ENCODE assay signal across 18 cellular contexts in the genomic region with DNA sequence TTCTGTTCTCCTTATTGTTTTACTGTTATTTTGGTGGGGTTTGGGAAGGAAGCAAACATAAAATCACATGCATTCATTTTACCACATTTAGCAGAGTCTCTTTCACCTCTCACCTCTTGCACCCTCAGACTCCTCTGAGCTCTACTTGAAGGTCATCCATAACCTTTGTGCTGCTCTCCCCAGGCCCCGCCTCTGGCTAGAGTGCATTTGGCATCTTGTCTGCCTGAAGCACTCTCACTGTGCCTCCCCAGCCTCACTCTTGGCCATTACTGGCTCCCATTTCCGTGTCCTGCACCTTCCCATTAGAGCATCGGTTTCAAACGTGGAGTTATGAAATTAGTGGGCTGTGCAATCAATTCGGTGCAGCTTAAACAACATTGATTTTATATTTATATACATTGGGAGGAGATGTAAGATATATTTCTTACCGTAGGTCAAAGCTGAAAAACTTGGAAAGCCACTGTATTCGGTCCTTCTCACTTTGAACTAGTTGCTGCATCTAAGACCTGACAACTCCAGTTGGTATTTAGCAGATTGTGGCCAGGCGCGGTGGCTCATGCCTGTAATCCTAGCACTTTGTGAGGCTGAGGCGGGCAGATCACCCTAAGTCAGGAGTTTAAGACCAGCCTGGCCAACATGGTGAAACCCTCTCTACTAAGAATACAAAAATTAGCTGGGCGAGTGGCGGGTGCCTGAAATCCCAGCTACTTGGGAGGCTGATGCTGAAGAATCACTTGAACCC. TPM values are rescaled to one million over a fixed set of nuclear protein-coding genes. Genes with fewer than 3 reads are reported as not detected.
A peak's percentile ranks its signal among the peaks of the same experiment; 100 is the strongest.
DNase-seq lines count a peak whose midpoint lies in the region; ATAC-seq and TF ChIP-seq lines count a peak whose summit lies in the region.
"Had no signal": no experiment of that assay in that cellular context is flagged by ENCODE, and none has a peak within 500 bp of the region (broad histone marks: within the 10 kb centered on the region; RNA-seq: fewer than 3 reads in every experiment).

No MANE protein-coding gene starts in this region.

- intact Hi-C loops in sigmoid colon (cut with DNase I), result no loop called here
- intact Hi-C loops in CD14-positive monocyte (cut with micrococcal nuclease), result no loop called here
- intact Hi-C loops in natural killer cell (cut with micrococcal nuclease), result no loop called here

- TF ChIP-seq CTCF in Loucy (conservative IDR thresholded peaks at IDR 0.05; ENCODE audit: low read length) (no peak), sigmoid colon (IDR thresholded peaks at IDR 0.05) (no peak), CD14-positive monocyte (IDR thresholded peaks at IDR 0.05) (no peak), natural killer cell (IDR thresholded peaks at IDR 0.05) (no peak)

- DNase-seq in activated naive CD8-positive, alpha-beta T cell treated with anti-CD3 and anti-CD28 coated beads for 36 hours, result no peak
- DNase-seq in sigmoid colon (peak; percentile 26), CD14-positive monocyte (ENCODE audit: low spot score) (no peak), natural killer cell (no peak)
- DNase-seq: cortex of kidney; DMS79; left lung; NCI-H2171; psoas muscle; small intestine; stimulated activated CD4-positive, alpha-beta T cell treated with anti-CD3 and anti-CD28 coated beads, Interleukin-2, amount 100 ng/mL, for 48 hours; T1000 had no signal

- H3K27ac Mint-ChIP-seq in activated naive CD8-positive, alpha-beta T cell treated with anti-CD3 and anti-CD28 coated beads for 36 hours, result peak overlapping the region; percentile 44
- H3K27ac Mint-ChIP-seq in CD14-positive monocyte (no peak overlapping the region), natural killer cell (peak overlapping the region in 1 of 2 donors; percentile 86)

- no peaks in the 10 kb centered on the region for H3K79me2 ChIP-seq in Loucy (ENCODE audit: insufficient read depth, low read length)

- no peak for TF ChIP-seq EP300 in sigmoid colon (IDR thresholded peaks at IDR 0.05)

- peak overlapping the region; percentile 65 for H3K4me2 ChIP-seq in Loucy (ENCODE audit: low read depth, low read length, poor library complexity, severe bottlenecking)

- H3K27me3 Mint-ChIP-seq in activated naive CD8-positive, alpha-beta T cell treated with anti-CD3 and anti-CD28 coated beads for 36 hours, result no peaks in the 10 kb centered on the region
- peaks cover 3 to 19% (median 16%) of the 10 kb centered on the region in 3 donors for H3K27me3 Mint-ChIP-seq in CD14-positive monocyte (ENCODE audit: low read depth in 3 of 3)
- H3K27me3 Mint-ChIP-seq in natural killer cell (ENCODE audit: low read depth in 2 of 2), result peaks cover 0 to 7% of the 10 kb centered on the region in 2 donors

- 83 to 88% methylated on average over 12 of the region's 12 CpGs for WGBS in sigmoid colon, 2 donors

- peaks cover 20% of the 10 kb centered on the region for H3K4me1 Mint-ChIP-seq in activated naive CD8-positive, alpha-beta T cell treated with anti-CD3 and anti-CD28 coated beads for 36 hours
- H3K4me1 Mint-ChIP-seq in CD14-positive monocyte (no peaks in the 10 kb centered on the region), natural killer cell (peaks cover 5 to 15% of the 10 kb centered on the region in 2 donors)

- H3K9me2 ChIP-seq in Loucy (replicated peaks; ENCODE audit: low read depth, low read length), result no peaks in the 10 kb centered on the region

- H3K4me3 Mint-ChIP-seq in activated naive CD8-positive, alpha-beta T cell treated with anti-CD3 and anti-CD28 coated beads for 36 hours, result peak overlapping the region; percentile 80
- H3K4me3 Mint-ChIP-seq in CD14-positive monocyte, result no peak overlapping the region
- H3K4me3 Mint-ChIP-seq in natural killer cell, result no peak overlapping the region

- TF ChIP-seq POLR2A in sigmoid colon (IDR thresholded peaks at IDR 0.05), result no peak

- H3K27ac ChIP-seq in sigmoid colon, result no peak overlapping the region
- H3K27ac ChIP-seq: adrenal gland, breast epithelium, left lung, psoas muscle had no signal

- peaks cover 13% of the 10 kb centered on the region for H3K36me3 Mint-ChIP-seq in activated naive CD8-positive, alpha-beta T cell treated with anti-CD3 and anti-CD28 coated beads for 36 hours
- H3K36me3 Mint-ChIP-seq in CD14-positive monocyte (peaks cover 0 to 2% of the 10 kb centered on the region in 2 donors), natural killer cell (no peaks in the 10 kb centered on the region)

- H3F3A ChIP-seq in Loucy (ENCODE audit: low read depth), result peaks cover 3% of the 10 kb centered on the region; the same call in 1 of the 2 replicates

- H3K27me3 ChIP-seq in Loucy (ENCODE audit: insufficient read depth, low read length, poor library complexity, severe bottlenecking) (no peaks in the 10 kb centered on the region), sigmoid colon (peaks cover 0 to 13% (median 0%) of the 10 kb centered on the region in 3 donors)
- H3K27me3 ChIP-seq: breast epithelium had no signal

- H3K36me3 ChIP-seq in Loucy (ENCODE audit: insufficient read depth, low read length) (no peaks in the 10 kb centered on the region), sigmoid colon (no peaks in the 10 kb centered on the region)
- H3K36me3 ChIP-seq: adrenal gland, breast epithelium, left lung had no signal

- H4K20me1 ChIP-seq in Loucy (ENCODE audit: insufficient read depth, low read length, poor library complexity, severe bottlenecking), result no peaks in the 10 kb centered on the region

- peaks cover 17% of the 10 kb centered on the region for H3K9me3 Mint-ChIP-seq in activated naive CD8-positive, alpha-beta T cell treated with anti-CD3 and anti-CD28 coated beads for 36 hours
- peaks cover 2 to 6% (median 4%) of the 10 kb centered on the region in 7 donors for H3K9me3 Mint-ChIP-seq in CD14-positive monocyte
- H3K9me3 Mint-ChIP-seq in natural killer cell, result no peaks in the 10 kb centered on the region

- no peak overlapping the region for H2AFZ ChIP-seq in Loucy (ENCODE audit: low read length)

- ATAC-seq in HG03095 (IDR thresholded peaks at IDR 0.05; ENCODE audit: unreplicated experiment), result no peak
- no peak for ATAC-seq in natural killer cell
- ATAC-seq: activated CD4-positive, CD25-positive, alpha-beta regulatory T cell treated with anti-CD3 and anti-CD28 coated beads, Interleukin-2, amount 50 U/mL, for 24 hours; GM12878; left lung; psoas muscle had no signal

- peak overlapping the region; percentile 59 for H3K9ac ChIP-seq in Loucy (ENCODE audit: low read depth, low read length, poor library complexity, severe bottlenecking)

- H3K4me3 ChIP-seq in Loucy (ENCODE audit: low read length, poor library complexity, severe bottlenecking) (peak overlapping the region; percentile 71), sigmoid colon (no peak overlapping the region)
- H3K4me3 ChIP-seq: adrenal gland, breast epithelium, GM12878, left lung, psoas muscle had no signal

- H3K9me3 ChIP-seq in Loucy (ENCODE audit: insufficient read depth, low read depth, low read length) (peaks cover 7% of the 10 kb centered on the region; the same call in 1 of the 2 replicates), sigmoid colon (no peaks in the 10 kb centered on the region)
- H3K9me3 ChIP-seq: adrenal gland, breast epithelium, psoas muscle had no signal

- H3K4me1 ChIP-seq in Loucy (ENCODE audit: insufficient read depth, low read length, poor library complexity, severe bottlenecking) (peaks cover 11% of the 10 kb centered on the region), sigmoid colon (no peaks in the 10 kb centered on the region)
- H3K4me1 ChIP-seq: adrenal gland, breast epithelium, left lung, psoas muscle had no signal

RNA-seq across cellular contexts. Expression of a gene that starts 6.9 kb away (rescaled TPM):
- total RNA-seq in activated naive CD8-positive, alpha-beta T cell treated with anti-CD3 and anti-CD28 coated beads for 36 hours, result 10 to 100 TPM; 22.8 to 27.2 TPM
- total RNA-seq in sigmoid colon (10 to 100 TPM; 26.9 to 55.8 (median 45.6) TPM), natural killer cell (10 to 100 TPM; 67.6 to 84.0 (median 83.4) TPM)
- polyA plus RNA-seq in sigmoid colon (100 to 1,000 TPM in 1 of 3 donors, 10 to 100 TPM in 2; 52.4 to 103 (median 95.5) TPM), CD14-positive monocyte (10 to 100 TPM; 45.7 to 53.2 TPM)

RNA-seq across cellular contexts. Expression of a gene that starts 19.1 kb away (rescaled TPM):
- 10 to 100 TPM; 20.4 to 21.3 TPM for total RNA-seq in activated naive CD8-positive, alpha-beta T cell treated with anti-CD3 and anti-CD28 coated beads for 36 hours
- total RNA-seq in sigmoid colon (10 to 100 TPM; 11.8 to 23.0 (median 16.1) TPM), natural killer cell (1 to 10 TPM in 2 of 3 donors, under 1 TPM in 1; 0.93 to 3.4 (median 1.9) TPM)
- polyA plus RNA-seq in sigmoid colon (10 to 100 TPM in 1 of 3 donors, 1 to 10 TPM in 1, not detected in 1; 4.8 to 39.3 TPM), CD14-positive monocyte (under 1 TPM; 0.28 to 0.58 TPM)

RNA-seq across cellular contexts. Expression of a gene that starts 21.6 kb away (rescaled TPM):
- total RNA-seq in activated naive CD8-positive, alpha-beta T cell treated with anti-CD3 and anti-CD28 coated beads for 36 hours, result 10 to 100 TPM; 54.2 to 57.7 TPM
- total RNA-seq in sigmoid colon (10 to 100 TPM; 37.3 to 48.2 (median 43.2) TPM), natural killer cell (10 to 100 TPM; 77.0 to 81.9 (median 79.0) TPM)
- polyA plus RNA-seq in sigmoid colon (10 to 100 TPM; 36.6 to 81.3 (median 43.5) TPM), CD14-positive monocyte (10 to 100 TPM; 37.7 to 39.4 TPM)

RNA-seq across cellular contexts. Expression of a gene that starts 22.9 kb away (rescaled TPM):
- total RNA-seq in activated naive CD8-positive, alpha-beta T cell treated with anti-CD3 and anti-CD28 coated beads for 36 hours, result 10 to 100 TPM; 44.1 to 50.2 TPM
- total RNA-seq in sigmoid colon, result 10 to 100 TPM; 24.1 to 38.5 (median 34.1) TPM
- polyA plus RNA-seq in sigmoid colon, result 10 to 100 TPM; 53.5 to 79.5 (median 59.4) TPM
- 10 to 100 TPM; 68.8 to 71.3 TPM for polyA plus RNA-seq in CD14-positive monocyte
- total RNA-seq in natural killer cell, result 10 to 100 TPM; 64.4 to 72.4 (median 64.8) TPM

RNA-seq across cellular contexts. Expression of a gene that starts 29.8 kb away (rescaled TPM):
- total RNA-seq in activated naive CD8-positive, alpha-beta T cell treated with anti-CD3 and anti-CD28 coated beads for 36 hours, result 10 to 100 TPM; 47.1 to 55.0 TPM
- total RNA-seq in sigmoid colon (10 to 100 TPM; 28.8 to 32.0 (median 29.8) TPM), natural killer cell (100 to 1,000 TPM in 2 of 3 donors, 10 to 100 TPM in 1; 98.1 to 110 (median 108) TPM)
- polyA plus RNA-seq in sigmoid colon (10 to 100 TPM in 2 of 3 donors, 1 to 10 TPM in 1; 7.6 to 40.6 (median 10.2) TPM), CD14-positive monocyte (10 to 100 TPM; 24.7 to 26.3 TPM)
